In the genomic region with DNA sequence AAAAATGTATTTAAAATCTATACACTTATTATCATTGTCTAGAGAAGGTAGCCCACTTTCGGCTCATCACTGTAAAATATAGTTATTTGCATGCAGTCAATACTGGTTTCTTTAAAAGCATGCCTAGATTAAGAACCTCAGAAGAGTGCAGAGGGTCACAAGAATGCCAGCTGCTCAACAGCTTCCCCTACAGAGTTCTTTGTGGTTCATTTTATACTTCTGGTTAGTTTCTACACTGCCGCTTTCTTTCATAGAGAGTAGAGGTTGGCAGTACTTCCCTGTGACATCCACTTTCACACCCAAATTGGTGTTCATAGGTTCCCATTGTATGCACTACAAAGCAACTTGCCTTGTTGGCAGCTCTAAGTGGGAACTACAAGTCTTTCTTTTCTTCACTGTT, we compare ENCODE assay signal across 16 cellular contexts.
DNase-seq lines count a peak whose midpoint lies in the region; ATAC-seq and TF ChIP-seq lines count a peak whose summit lies in the region.
"Had no signal": no experiment of that assay in that cellular context is flagged by ENCODE, and none has a peak within 500 bp of the region (broad histone marks: within the 10 kb centered on the region; RNA-seq: fewer than 3 reads in every experiment).

No MANE protein-coding gene starts in this region.

- no peak overlapping the region for H3K4me2 ChIP-seq in GM23338
- no peak overlapping the region for H3K4me2 ChIP-seq in neural progenitor cell
- H3K4me2 ChIP-seq: BLaER1 treated with 17β-estradiol and CSF1 and Interleukin-3, amounts not matched to agents 10 nM and 100 nM had no signal

- no peaks in the 10 kb centered on the region for H3K4me1 ChIP-seq in GM23338 (ENCODE audit: insufficient read depth)
- peaks cover 8% of the 10 kb centered on the region for H3K4me1 ChIP-seq in neural progenitor cell
- H3K4me1 ChIP-seq in breast epithelium = no peaks in the 10 kb centered on the region

- H3K27me3 Mint-ChIP-seq in GM23338 (ENCODE audit: insufficient read depth, low read depth, poor library complexity) (no peaks in the 10 kb centered on the region), neural progenitor cell (ENCODE audit: insufficient read depth, low read depth) (no peaks in the 10 kb centered on the region)

- H3K9me3 Mint-ChIP-seq in GM23338 (no peaks in the 10 kb centered on the region), neural progenitor cell (no peaks in the 10 kb centered on the region)
- H3K9me3 Mint-ChIP-seq: CD8-positive, alpha-beta T cell had no signal

- H4K20me1 ChIP-seq in GM23338 (replicated peaks; ENCODE audit: insufficient read depth) (no peaks in the 10 kb centered on the region), neural progenitor cell (ENCODE audit: low read depth) (no peaks in the 10 kb centered on the region)
- H4K20me1 ChIP-seq: BLaER1 treated with 17β-estradiol and CSF1 and Interleukin-3, amounts not matched to agents 10 nM and 100 nM had no signal

- H3K9me2 ChIP-seq in GM23338 (ENCODE audit: insufficient read depth) = no peaks in the 10 kb centered on the region

- no peak for TF ChIP-seq POLR2A in breast epithelium (IDR thresholded peaks at IDR 0.05)

- H3K4me3 Mint-ChIP-seq in GM23338 = no peak overlapping the region
- H3K4me3 Mint-ChIP-seq in neural progenitor cell = no peak overlapping the region
- H3K4me3 Mint-ChIP-seq: CD8-positive, alpha-beta T cell had no signal

- intact Hi-C loops in breast epithelium (cut with DNase I; ENCODE audit: low total_unique reads) = no loop called here

- H3K27ac Mint-ChIP-seq in GM23338 = no peak overlapping the region
- H3K27ac Mint-ChIP-seq in neural progenitor cell = no peak overlapping the region
- H3K27ac Mint-ChIP-seq: CD8-positive, alpha-beta T cell had no signal

- no peaks in the 10 kb centered on the region for H3K9me3 ChIP-seq in neural progenitor cell (ENCODE audit: low read depth)
- no peaks in the 10 kb centered on the region for H3K9me3 ChIP-seq in breast epithelium
- H3K9me3 ChIP-seq: BLaER1 treated with 17β-estradiol and CSF1 and Interleukin-3, amounts not matched to agents 10 nM and 100 nM; MG63 had no signal

- H3K36me3 Mint-ChIP-seq in GM23338 (ENCODE audit: low read depth) (no peaks in the 10 kb centered on the region), neural progenitor cell (no peaks in the 10 kb centered on the region)
- H3K36me3 Mint-ChIP-seq: CD8-positive, alpha-beta T cell had no signal

- H3K79me2 ChIP-seq in GM23338 (replicated peaks; ENCODE audit: insufficient read depth) (no peaks in the 10 kb centered on the region), neural progenitor cell (ENCODE audit: low read depth) (no peaks in the 10 kb centered on the region)

- H3K36me3 ChIP-seq in GM23338 (ENCODE audit: insufficient read depth) (no peaks in the 10 kb centered on the region), neural progenitor cell (no peaks in the 10 kb centered on the region), breast epithelium (peaks cover 5% of the 10 kb centered on the region)
- H3K36me3 ChIP-seq: BLaER1 treated with 17β-estradiol and CSF1 and Interleukin-3, amounts not matched to agents 10 nM and 100 nM; MG63 had no signal

- H3K9ac ChIP-seq in neural progenitor cell = no peak overlapping the region
- H3K9ac ChIP-seq: BLaER1 treated with 17β-estradiol and CSF1 and Interleukin-3, amounts not matched to agents 10 nM and 100 nM had no signal

- ATAC-seq in GM18858 (IDR thresholded peaks at IDR 0.05; ENCODE audit: unreplicated experiment) (peak; percentile 44), GM23338 (no peak), GM19463 (IDR thresholded peaks at IDR 0.05; ENCODE audit: unreplicated experiment) (no peak), GM18870 (IDR thresholded peaks at IDR 0.05; ENCODE audit: unreplicated experiment) (no peak)
- ATAC-seq: CD8-positive, alpha-beta T cell; Right ventricle myocardium inferior had no signal

- H3K27ac ChIP-seq in GM23338 (ENCODE audit: low read depth) (no peak overlapping the region), neural progenitor cell (peak overlapping the region; percentile 55), breast epithelium (no peak overlapping the region)
- H3K27ac ChIP-seq: BLaER1 treated with 17β-estradiol and CSF1 and Interleukin-3, amounts not matched to agents 10 nM and 100 nM; SK-N-MC had no signal

- H2AFZ ChIP-seq in GM23338 = peak overlapping the region; percentile 35; the same call in 1 of the 2 replicates
- peak overlapping the region; percentile 46 for H2AFZ ChIP-seq in neural progenitor cell (replicated peaks)

- H3K4me1 Mint-ChIP-seq in GM23338 = no peaks in the 10 kb centered on the region
- no peaks in the 10 kb centered on the region for H3K4me1 Mint-ChIP-seq in neural progenitor cell

- H3F3A ChIP-seq in GM23338 (replicated peaks; ENCODE audit: low read depth) (no peaks in the 10 kb centered on the region), neural progenitor cell (ENCODE audit: low read depth) (no peaks in the 10 kb centered on the region)

- H3K27me3 ChIP-seq in GM23338 (ENCODE audit: insufficient read depth) (no peaks in the 10 kb centered on the region), neural progenitor cell (no peaks in the 10 kb centered on the region), breast epithelium (no peaks in the 10 kb centered on the region)
- H3K27me3 ChIP-seq: BLaER1 treated with 17β-estradiol and CSF1 and Interleukin-3, amounts not matched to agents 10 nM and 100 nM; MG63 had no signal

- no peak for DNase-seq in GM23338 (ENCODE audit: low spot score)
- DNase-seq in MV-4-11 (lab: John Stamatoyannopoulos, UW) = peak; percentile 93
- peak; percentile 11 for DNase-seq in neural progenitor cell (ENCODE audit: low spot score)
- no peak for DNase-seq in breast epithelium (ENCODE audit: low spot score in 2 of 2)
- DNase-seq: Calu3; CD8-positive, alpha-beta T cell; MG63; NCI-H187; NCI-H2107; NCI-H524 had no signal

- TF ChIP-seq CTCF in GM23338 (conservative IDR thresholded peaks at IDR 0.05; ENCODE audit: low read depth in 2 of 2) = no peak
- no peak for TF ChIP-seq CTCF in neural progenitor cell (IDR thresholded peaks at IDR 0.05)
- TF ChIP-seq CTCF in breast epithelium (IDR thresholded peaks at IDR 0.05) = no peak

- H3K4me3 ChIP-seq in GM23338 (no peak overlapping the region), neural progenitor cell (no peak overlapping the region), breast epithelium (no peak overlapping the region)
- H3K4me3 ChIP-seq: BLaER1 treated with 17β-estradiol and CSF1 and Interleukin-3, amounts not matched to agents 10 nM and 100 nM; MG63; SK-N-MC had no signal

TF ChIP-seq in GM23338, 12 proteins besides CTCF, POLR2A, EP300 and RAD21:
- TF ChIP-seq, protein P1, sequence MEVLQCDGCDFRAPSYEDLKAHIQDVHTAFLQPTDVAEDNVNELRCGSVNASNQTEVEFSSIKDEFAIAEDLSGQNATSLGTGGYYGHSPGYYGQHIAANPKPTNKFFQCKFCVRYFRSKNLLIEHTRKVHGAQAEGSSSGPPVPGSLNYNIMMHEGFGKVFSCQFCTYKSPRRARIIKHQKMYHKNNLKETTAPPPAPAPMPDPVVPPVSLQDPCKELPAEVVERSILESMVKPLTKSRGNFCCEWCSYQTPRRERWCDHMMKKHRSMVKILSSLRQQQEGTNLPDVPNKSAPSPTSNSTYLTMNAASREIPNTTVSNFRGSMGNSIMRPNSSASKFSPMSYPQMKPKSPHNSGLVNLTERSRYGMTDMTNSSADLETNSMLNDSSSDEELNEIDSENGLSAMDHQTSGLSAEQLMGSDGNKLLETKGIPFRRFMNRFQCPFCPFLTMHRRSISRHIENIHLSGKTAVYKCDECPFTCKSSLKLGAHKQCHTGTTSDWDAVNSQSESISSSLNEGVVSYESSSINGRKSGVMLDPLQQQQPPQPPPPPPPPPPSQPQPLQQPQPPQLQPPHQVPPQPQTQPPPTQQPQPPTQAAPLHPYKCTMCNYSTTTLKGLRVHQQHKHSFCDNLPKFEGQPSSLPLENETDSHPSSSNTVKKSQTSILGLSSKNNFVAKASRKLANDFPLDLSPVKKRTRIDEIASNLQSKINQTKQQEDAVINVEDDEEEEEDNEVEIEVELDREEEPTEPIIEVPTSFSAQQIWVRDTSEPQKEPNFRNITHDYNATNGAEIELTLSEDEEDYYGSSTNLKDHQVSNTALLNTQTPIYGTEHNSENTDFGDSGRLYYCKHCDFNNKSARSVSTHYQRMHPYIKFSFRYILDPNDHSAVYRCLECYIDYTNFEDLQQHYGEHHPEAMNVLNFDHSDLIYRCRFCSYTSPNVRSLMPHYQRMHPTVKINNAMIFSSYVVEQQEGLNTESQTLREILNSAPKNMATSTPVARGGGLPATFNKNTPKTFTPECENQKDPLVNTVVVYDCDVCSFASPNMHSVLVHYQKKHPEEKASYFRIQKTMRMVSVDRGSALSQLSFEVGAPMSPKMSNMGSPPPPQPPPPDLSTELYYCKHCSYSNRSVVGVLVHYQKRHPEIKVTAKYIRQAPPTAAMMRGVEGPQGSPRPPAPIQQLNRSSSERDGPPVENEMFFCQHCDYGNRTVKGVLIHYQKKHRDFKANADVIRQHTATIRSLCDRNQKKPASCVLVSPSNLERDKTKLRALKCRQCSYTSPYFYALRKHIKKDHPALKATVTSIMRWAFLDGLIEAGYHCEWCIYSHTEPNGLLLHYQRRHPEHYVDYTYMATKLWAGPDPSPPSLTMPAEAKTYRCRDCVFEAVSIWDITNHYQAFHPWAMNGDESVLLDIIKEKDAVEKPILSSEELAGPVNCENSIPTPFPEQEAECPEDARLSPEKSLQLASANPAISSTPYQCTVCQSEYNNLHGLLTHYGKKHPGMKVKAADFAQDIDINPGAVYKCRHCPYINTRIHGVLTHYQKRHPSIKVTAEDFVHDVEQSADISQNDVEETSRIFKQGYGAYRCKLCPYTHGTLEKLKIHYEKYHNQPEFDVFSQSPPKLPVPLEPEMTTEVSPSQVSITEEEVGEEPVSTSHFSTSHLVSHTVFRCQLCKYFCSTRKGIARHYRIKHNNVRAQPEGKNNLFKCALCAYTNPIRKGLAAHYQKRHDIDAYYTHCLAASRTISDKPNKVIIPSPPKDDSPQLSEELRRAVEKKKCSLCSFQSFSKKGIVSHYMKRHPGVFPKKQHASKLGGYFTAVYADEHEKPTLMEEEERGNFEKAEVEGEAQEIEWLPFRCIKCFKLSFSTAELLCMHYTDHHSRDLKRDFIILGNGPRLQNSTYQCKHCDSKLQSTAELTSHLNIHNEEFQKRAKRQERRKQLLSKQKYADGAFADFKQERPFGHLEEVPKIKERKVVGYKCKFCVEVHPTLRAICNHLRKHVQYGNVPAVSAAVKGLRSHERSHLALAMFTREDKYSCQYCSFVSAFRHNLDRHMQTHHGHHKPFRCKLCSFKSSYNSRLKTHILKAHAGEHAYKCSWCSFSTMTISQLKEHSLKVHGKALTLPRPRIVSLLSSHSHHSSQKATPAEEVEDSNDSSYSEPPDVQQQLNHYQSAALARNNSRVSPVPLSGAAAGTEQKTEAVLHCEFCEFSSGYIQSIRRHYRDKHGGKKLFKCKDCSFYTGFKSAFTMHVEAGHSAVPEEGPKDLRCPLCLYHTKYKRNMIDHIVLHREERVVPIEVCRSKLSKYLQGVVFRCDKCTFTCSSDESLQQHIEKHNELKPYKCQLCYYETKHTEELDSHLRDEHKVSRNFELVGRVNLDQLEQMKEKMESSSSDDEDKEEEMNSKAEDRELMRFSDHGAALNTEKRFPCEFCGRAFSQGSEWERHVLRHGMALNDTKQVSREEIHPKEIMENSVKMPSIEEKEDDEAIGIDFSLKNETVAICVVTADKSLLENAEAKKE (CRISPR knock-in tag; IDR thresholded peaks at IDR 0.05) = no peak

Comparison
In these comparisons a context has a peak if more than half of its experiments do, and no peak if none do; other contexts are left out.
1. DNase-seq: peak in MV-4-11 (single experiment) and neural progenitor cell (single experiment); none in GM23338 (single experiment) and breast epithelium (0 of 2).